14 cellular contexts compared by ENCODE assay signal in the genomic region with DNA sequence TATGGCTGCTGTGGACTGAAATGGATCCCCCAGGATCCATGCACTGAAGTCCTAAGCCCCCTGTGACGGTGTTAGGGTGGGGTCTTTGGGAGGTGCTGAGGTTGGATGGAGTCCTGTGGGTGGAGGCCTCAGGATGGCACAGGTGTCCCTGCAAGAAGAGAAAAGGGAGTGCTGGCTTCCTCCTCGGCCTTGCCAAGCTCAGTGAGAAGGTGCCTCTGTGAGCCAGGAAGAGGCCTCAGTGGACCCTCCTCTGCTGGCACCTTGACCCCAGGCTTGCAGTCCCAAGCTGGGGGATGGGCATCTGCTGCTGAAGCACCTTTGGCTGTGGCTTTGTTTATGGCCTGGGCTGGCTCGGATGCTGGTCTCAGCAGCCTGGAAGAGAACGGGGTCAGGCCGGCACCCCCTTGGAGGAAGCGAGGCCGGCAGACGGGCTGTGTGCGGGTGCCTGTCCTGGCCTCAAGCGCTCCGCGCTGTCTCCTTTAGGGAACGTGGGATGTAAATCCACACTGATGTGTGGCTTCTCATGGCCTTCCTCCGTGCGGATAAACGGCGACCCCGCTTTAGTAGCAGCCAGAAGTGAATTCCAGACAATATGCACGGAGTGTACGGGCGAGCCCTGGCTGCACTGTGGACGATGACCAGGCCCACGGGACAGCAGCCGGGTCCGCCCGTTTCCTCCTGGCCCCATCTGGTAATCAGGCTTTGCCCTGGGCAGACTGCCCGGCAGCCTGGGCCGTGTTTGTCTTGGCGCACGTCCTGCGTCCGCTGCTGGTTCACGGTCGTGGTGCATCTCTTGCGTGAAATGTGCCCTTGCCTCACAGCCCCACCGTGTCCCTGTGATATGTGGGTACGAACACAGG.
DNase-seq lines count a peak whose midpoint lies in the region; ATAC-seq and TF ChIP-seq lines count a peak whose summit lies in the region.
"Had no signal": no experiment of that assay in that cellular context is flagged by ENCODE, and none has a peak within 500 bp of the region (broad histone marks: within the 10 kb centered on the region; RNA-seq: fewer than 3 reads in every experiment).

No MANE protein-coding gene starts in this region.

- H3K4me3 ChIP-seq in fibroblast of villous mesenchyme (ENCODE audit: low read depth, low read length), result no peak overlapping the region
- H3K4me3 ChIP-seq: K562, SJCRH30, tibial nerve had no signal

- H3K4me3 Mint-ChIP-seq in nephron progenitor cell, result peak overlapping the region; percentile 44
- no peak overlapping the region for H3K4me3 Mint-ChIP-seq in CD14-positive monocyte
- H3K4me3 Mint-ChIP-seq: activated T-cell treated with anti-CD3 and anti-CD28 coated beads, Interleukin-2, amount 50 U/mL, for 72 hours; brain had no signal

- DNase-seq in AG09319 (ENCODE audit: extremely low read depth, low read depth), result peak; percentile 37
- peak; percentile 84 for DNase-seq in NCI-H1092 treated with DMSO at 0.1 percent for 48 hours (lab: John Stamatoyannopoulos, UW)
- DNase-seq in fibroblast of villous mesenchyme (ENCODE audit: low read depth), result peak; percentile 48
- no peak for DNase-seq in nephron progenitor cell
- DNase-seq in CD14-positive monocyte (ENCODE audit: low spot score), result no peak
- no peak for DNase-seq in SKM-1 treated with dmso at 0.1 percent for 144 hours (lab: John Stamatoyannopoulos, UW; ENCODE audit: unreplicated experiment)
- DNase-seq in activated naive CD4-positive, alpha-beta T cell treated with anti-CD3 and anti-CD28 coated beads, Interleukin-2, amount 50 U/mL, for 72 hours (ENCODE audit: low spot score in 2 of 2), result no peak
- DNase-seq in GF-D8 (lab: John Stamatoyannopoulos, UW), result no peak
- DNase-seq: activated T-cell treated with anti-CD3 and anti-CD28 coated beads, Interleukin-2, amount 50 U/mL, for 72 hours; NCI-H226; SJCRH30 had no signal

- no peak for ATAC-seq in activated naive CD4-positive, alpha-beta T cell treated with anti-CD3 and anti-CD28 coated beads, Interleukin-2, amount 50 U/mL, for 72 hours
- ATAC-seq: activated T-cell treated with anti-CD3 and anti-CD28 coated beads, Interleukin-2, amount 50 U/mL, for 72 hours; K562 had no signal

- intact Hi-C loops in CD14-positive monocyte (cut with micrococcal nuclease), result no loop called here

- H3K27ac Mint-ChIP-seq in nephron progenitor cell, result peak overlapping the region; percentile 61
- H3K27ac Mint-ChIP-seq in CD14-positive monocyte, result no peak overlapping the region
- H3K27ac Mint-ChIP-seq in activated naive CD4-positive, alpha-beta T cell treated with anti-CD3 and anti-CD28 coated beads, Interleukin-2, amount 50 U/mL, for 72 hours, result no peak overlapping the region
- H3K27ac Mint-ChIP-seq: activated T-cell treated with anti-CD3 and anti-CD28 coated beads, Interleukin-2, amount 50 U/mL, for 72 hours had no signal

- peaks cover 91% of the 10 kb centered on the region for H3K4me1 Mint-ChIP-seq in nephron progenitor cell
- H3K4me1 Mint-ChIP-seq in CD14-positive monocyte, result no peaks in the 10 kb centered on the region

- H3K36me3 Mint-ChIP-seq in nephron progenitor cell (ENCODE audit: low read depth) (no peaks in the 10 kb centered on the region), CD14-positive monocyte (no peaks in the 10 kb centered on the region)
- H3K36me3 Mint-ChIP-seq in activated naive CD4-positive, alpha-beta T cell treated with anti-CD3 and anti-CD28 coated beads, Interleukin-2, amount 50 U/mL, for 72 hours, result no peaks in the 10 kb centered on the region
- H3K36me3 Mint-ChIP-seq: brain had no signal

- H3K27me3 Mint-ChIP-seq in nephron progenitor cell (ENCODE audit: low read depth, poor library complexity) (no peaks in the 10 kb centered on the region), CD14-positive monocyte (ENCODE audit: low read depth in 3 of 3) (peaks cover 3 to 11% (median 7%) of the 10 kb centered on the region in 3 donors)

- H3K9me3 Mint-ChIP-seq in nephron progenitor cell (peaks cover 6% of the 10 kb centered on the region), CD14-positive monocyte (peaks cover 0 to 5% (median 0%) of the 10 kb centered on the region in 7 donors)
- H3K9me3 Mint-ChIP-seq in activated naive CD4-positive, alpha-beta T cell treated with anti-CD3 and anti-CD28 coated beads, Interleukin-2, amount 50 U/mL, for 72 hours, result peaks cover 5 to 6% of the 10 kb centered on the region in 2 donors

- no peak for TF ChIP-seq CTCF in AG09319 (IDR thresholded peaks at IDR 0.05; ENCODE audit: low read depth, low read length)
- TF ChIP-seq CTCF in fibroblast of villous mesenchyme (IDR thresholded peaks at IDR 0.05; ENCODE audit: insufficient read depth, low read depth, low read length), result no peak
- TF ChIP-seq CTCF in nephron progenitor cell (IDR thresholded peaks at IDR 0.05), result no peak
- TF ChIP-seq CTCF in CD14-positive monocyte (IDR thresholded peaks at IDR 0.05), result no peak

Comparison
In these comparisons a context has a peak if more than half of its experiments do, and no peak if none do; other contexts are left out.
1. DNase-seq: peak in AG09319 (single experiment), NCI-H1092 treated with DMSO at 0.1 percent for 48 hours (single experiment) and fibroblast of villous mesenchyme (single experiment); none in nephron progenitor cell (single experiment), CD14-positive monocyte (single experiment), SKM-1 treated with dmso at 0.1 percent for 144 hours (single experiment), activated naive CD4-positive, alpha-beta T cell treated with anti-CD3 and anti-CD28 coated beads, Interleukin-2, amount 50 U/mL, for 72 hours (0 of 2) and GF-D8 (single experiment).